In the genomic region with DNA sequence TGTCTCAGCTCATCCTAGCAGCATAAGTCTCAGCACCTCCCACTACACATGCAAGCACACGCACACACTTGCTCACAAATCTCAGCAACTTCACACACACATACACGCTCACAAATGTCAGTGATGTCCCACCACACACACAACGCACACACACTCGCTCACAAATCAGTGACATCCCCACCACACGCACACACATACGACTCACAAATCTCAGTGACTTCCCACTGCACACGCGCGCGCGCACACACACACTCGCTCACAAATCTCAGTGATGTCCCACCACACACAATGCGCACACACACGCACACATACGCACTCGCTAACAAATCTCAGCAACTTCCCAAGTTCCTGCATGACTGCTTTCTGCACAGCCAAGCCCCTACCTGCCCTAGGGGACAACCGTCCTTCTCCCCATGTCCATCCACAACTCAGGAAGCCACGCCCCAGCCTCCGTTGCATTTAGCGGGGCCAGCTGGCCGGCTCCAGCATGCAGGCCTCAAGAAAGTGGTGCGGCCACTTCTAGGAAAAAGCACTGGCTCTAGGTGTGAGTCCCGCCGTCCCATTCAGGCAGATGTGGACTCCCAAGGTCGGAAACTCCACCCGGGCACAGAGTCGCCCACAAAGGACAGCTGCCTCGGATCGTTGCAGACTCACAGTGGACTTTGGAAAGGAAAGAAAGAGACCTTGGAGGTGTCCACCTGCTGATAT, we compare ENCODE assay signal across 23 cellular contexts.
"Had no signal": no experiment of that assay in that cellular context is flagged by ENCODE, and none has a peak within 500 bp of the region (broad histone marks: within the 10 kb centered on the region; RNA-seq: fewer than 3 reads in every experiment).

No MANE protein-coding gene starts in this region.

- H3K27me3 Mint-ChIP-seq: activated CD4-positive, alpha-beta memory T cell treated with anti-CD3 and anti-CD28 coated beads for 36 hours; activated CD4-positive, alpha-beta T cell treated with anti-CD3 and anti-CD28 coated beads, Interleukin-2, amount 10 ng/mL, durations not matched to agents 7 days and 5 days; IgD-negative memory B cell had no signal

- H3K9me3 Mint-ChIP-seq: activated CD4-positive, alpha-beta memory T cell treated with anti-CD3 and anti-CD28 coated beads for 36 hours; activated CD4-positive, alpha-beta T cell treated with anti-CD3 and anti-CD28 coated beads, Interleukin-2, amount 10 ng/mL, durations not matched to agents 7 days and 5 days had no signal

- H3K27me3 ChIP-seq: cardiac muscle cell had no signal

- H3K4me1 Mint-ChIP-seq: activated CD4-positive, alpha-beta T cell treated with anti-CD3 and anti-CD28 coated beads, Interleukin-2, amount 10 ng/mL, durations not matched to agents 7 days and 5 days; brain; IgD-negative memory B cell; T-cell had no signal

- ATAC-seq: T-cell had no signal

- H3K4me3 Mint-ChIP-seq: activated CD4-positive, alpha-beta memory T cell treated with anti-CD3 and anti-CD28 coated beads for 36 hours; activated CD4-positive, alpha-beta T cell treated with anti-CD3 and anti-CD28 coated beads, Interleukin-2, amount 10 ng/mL, durations not matched to agents 7 days and 5 days; activated T-cell treated with anti-CD3 and anti-CD28 coated beads, Interleukin-2, amount 50 U/mL, for 4 hours; IgD-negative memory B cell; T-cell had no signal

- DNase-seq: activated CD4-positive, alpha-beta memory T cell treated with anti-CD3 and anti-CD28 coated beads for 36 hours; activated CD4-positive, alpha-beta T cell treated with anti-CD3 and anti-CD28 coated beads, Interleukin-2, amount 10 ng/mL, durations not matched to agents 7 days and 5 days; activated CD4-positive, CD25-positive, alpha-beta regulatory T cell; activated CD8-positive, alpha-beta memory T cell treated with anti-CD3 and anti-CD28 coated beads for 24 hours; activated gamma-delta T cell treated with Interleukin-2 at 50 U/mL for 16 hours; activated naive CD4-positive, alpha-beta T cell treated with anti-CD3 and anti-CD28 coated beads, Interleukin-2, amount 50 U/mL, for 16 hours; activated T-cell treated with anti-CD3 and anti-CD28 coated beads, Interleukin-2, amount 50 U/mL, for 4 hours; amniotic stem cell; KG1; NCI-H1092; NCI-H1417; NCI-H2029; NCI-H2107; NCI-H2171 treated with DMSO at 0.1 percent for 48 hours; NCI-H226; NCI-H526 treated with DMSO at 0.1 percent for 48 hours; NCI-H82; T-cell had no signal

- H3K4me3 ChIP-seq: cardiac muscle cell, SK-N-MC had no signal

- H3K36me3 Mint-ChIP-seq: activated CD4-positive, alpha-beta memory T cell treated with anti-CD3 and anti-CD28 coated beads for 36 hours; brain; IgD-negative memory B cell; T-cell had no signal

- H3K27ac Mint-ChIP-seq: activated CD4-positive, alpha-beta memory T cell treated with anti-CD3 and anti-CD28 coated beads for 36 hours; activated CD4-positive, alpha-beta T cell treated with anti-CD3 and anti-CD28 coated beads, Interleukin-2, amount 10 ng/mL, durations not matched to agents 7 days and 5 days; brain; T-cell had no signal

- H3K27ac ChIP-seq: cardiac muscle cell, SK-N-MC, VCaP had no signal

- H3K36me3 ChIP-seq: cardiac muscle cell had no signal
